ENCODE assay signal across 16 cellular contexts in genomic region chrX:17433965-17434364, GRCh38.
"Had no signal": no experiment of that assay in that cellular context is flagged by ENCODE, and none has a peak within 500 bp of the region (broad histone marks: within the 10 kb centered on the region; RNA-seq: fewer than 3 reads in every experiment).

No MANE protein-coding gene starts in this region.

- H3K4me1 ChIP-seq: colonic mucosa, esophagus muscularis mucosa, foreskin keratinocyte, gastroesophageal sphincter, heart left ventricle, left lung, lower lobe of right lung had no signal

- H3K27ac ChIP-seq: colonic mucosa, esophagus muscularis mucosa, foreskin keratinocyte, gastroesophageal sphincter, heart left ventricle, hepatocyte, left lung, lower lobe of right lung had no signal

- H3K79me2 ChIP-seq: hepatocyte had no signal

- H3K9me3 ChIP-seq: colonic mucosa, esophagus muscularis mucosa, gastroesophageal sphincter, heart left ventricle, left lung, lower lobe of right lung had no signal

- H2AFZ ChIP-seq: hepatocyte had no signal

- H3K4me2 ChIP-seq: hepatocyte had no signal

- ATAC-seq: foreskin keratinocyte, gastroesophageal sphincter, heart left ventricle, left cardiac atrium, left lung, left ventricle myocardium superior, lower lobe of right lung had no signal

- H3K27me3 ChIP-seq: colonic mucosa, foreskin keratinocyte, gastroesophageal sphincter, hepatocyte, left lung had no signal

- DNase-seq: colonic mucosa; cortex of kidney; effector memory CD4-positive, alpha-beta T cell; foreskin keratinocyte; heart left ventricle; hypothalamus; immature natural killer cell; left cardiac atrium; left lung; left ventricle myocardium superior; lower lobe of right lung; mesendoderm; midbrain had no signal

- H3K36me3 ChIP-seq: colonic mucosa, esophagus muscularis mucosa, gastroesophageal sphincter, heart left ventricle, left lung, lower lobe of right lung had no signal

- H3K4me3 ChIP-seq: colonic mucosa, esophagus muscularis mucosa, gastroesophageal sphincter, heart left ventricle, hepatocyte, left lung, lower lobe of right lung had no signal
